Comparison of ENCODE assay signal across 9 cellular contexts in the genomic region with DNA sequence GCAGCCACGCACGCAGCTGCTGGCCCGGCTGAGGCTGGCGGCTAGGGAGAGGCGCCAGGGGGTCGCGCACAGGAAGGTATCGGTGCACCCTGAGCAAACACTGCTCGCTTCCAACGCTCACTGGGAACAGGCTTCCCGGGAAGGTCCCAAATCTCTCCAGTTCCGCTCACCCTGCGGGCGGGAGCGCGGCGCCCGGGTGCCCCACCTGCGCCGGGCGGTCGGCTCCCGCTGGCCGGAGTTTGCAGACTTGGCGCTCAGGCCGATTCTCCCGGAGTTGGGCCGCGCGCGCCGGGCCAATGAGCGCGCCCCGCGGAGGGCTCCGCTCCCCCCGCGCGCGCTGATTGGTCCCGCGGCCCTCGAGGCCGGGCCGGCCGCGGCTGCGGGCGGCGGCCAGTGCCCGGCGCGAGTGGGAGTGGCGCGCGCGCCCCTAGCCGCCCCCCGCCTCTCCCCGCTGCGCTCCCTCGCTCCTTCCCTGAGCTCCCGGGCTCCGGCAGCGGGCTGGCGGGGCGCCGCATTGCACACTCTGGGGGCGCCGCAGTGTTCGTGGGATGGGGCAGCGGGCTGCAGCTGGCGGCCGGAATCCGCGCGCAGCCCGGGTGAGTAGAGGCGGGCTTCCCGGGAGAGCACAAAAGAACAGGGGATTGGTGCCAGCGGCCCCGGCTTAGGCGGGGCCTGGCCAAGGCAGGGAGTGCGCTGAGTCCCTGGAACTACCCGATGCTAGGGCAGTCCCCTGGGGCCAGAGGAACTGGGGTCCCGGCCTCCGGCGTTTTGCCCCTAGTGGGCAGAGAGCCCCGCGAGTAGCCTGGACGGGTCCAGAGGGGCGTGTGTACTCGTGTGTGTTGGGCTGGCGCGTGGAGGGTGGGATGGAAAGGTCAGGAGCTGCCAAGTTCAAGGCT. TPM values are rescaled to one million over a fixed set of nuclear protein-coding genes. Genes with fewer than 3 reads are reported as not detected.
A peak's percentile ranks its signal among the peaks of the same experiment; 100 is the strongest.
DNase-seq lines count a peak whose midpoint lies in the region; ATAC-seq and TF ChIP-seq lines count a peak whose summit lies in the region.
"Had no signal": no experiment of that assay in that cellular context is flagged by ENCODE, and none has a peak within 500 bp of the region (broad histone marks: within the 10 kb centered on the region; RNA-seq: fewer than 3 reads in every experiment).

A gene with protein sequence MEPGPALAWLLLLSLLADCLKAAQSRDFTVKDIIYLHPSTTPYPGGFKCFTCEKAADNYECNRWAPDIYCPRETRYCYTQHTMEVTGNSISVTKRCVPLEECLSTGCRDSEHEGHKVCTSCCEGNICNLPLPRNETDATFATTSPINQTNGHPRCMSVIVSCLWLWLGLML (plus strand): TSS at position 461 of the 896 bp plus-strand sequence. CDS start 107,122 bp downstream, outside the sequence.

- H3K4me1 ChIP-seq in cardiac muscle cell (ENCODE audit: low read depth): no peaks in the 10 kb centered on the region

- TF ChIP-seq CTCF in cardiac muscle cell (IDR thresholded peaks at IDR 0.05; ENCODE audit: low read depth, low read length): no peak

- no peaks in the 10 kb centered on the region for H3K9me3 Mint-ChIP-seq in activated CD8-positive, alpha-beta memory T cell treated with anti-CD3 and anti-CD28 coated beads, Interleukin-2, amount 10 ng/mL, durations not matched to agents 7 days and 5 days (ENCODE audit: low read depth)
- H3K9me3 Mint-ChIP-seq in activated CD8-positive, alpha-beta T cell treated with anti-CD3 and anti-CD28 coated beads, Interleukin-2, amount 10 ng/mL, durations not matched to agents 7 days and 5 days (ENCODE audit: insufficient read depth): no peaks in the 10 kb centered on the region

- no peak within 1 kb of the TSS for H3K27ac Mint-ChIP-seq in activated CD8-positive, alpha-beta memory T cell treated with anti-CD3 and anti-CD28 coated beads, Interleukin-2, amount 10 ng/mL, durations not matched to agents 7 days and 5 days
- H3K27ac Mint-ChIP-seq in activated CD8-positive, alpha-beta T cell treated with anti-CD3 and anti-CD28 coated beads, Interleukin-2, amount 10 ng/mL, durations not matched to agents 7 days and 5 days: no peak within 1 kb of the TSS

- H3K4me3 ChIP-seq in cardiac muscle cell: peak within 1 kb of the TSS; percentile 95

- H3K36me3 Mint-ChIP-seq in activated CD8-positive, alpha-beta memory T cell treated with anti-CD3 and anti-CD28 coated beads, Interleukin-2, amount 10 ng/mL, durations not matched to agents 7 days and 5 days: no peaks in the 10 kb centered on the region
- no peaks in the 10 kb centered on the region for H3K36me3 Mint-ChIP-seq in activated CD8-positive, alpha-beta T cell treated with anti-CD3 and anti-CD28 coated beads, Interleukin-2, amount 10 ng/mL, durations not matched to agents 7 days and 5 days (ENCODE audit: low read depth)

- H3K36me3 ChIP-seq in cardiac muscle cell: no peaks in the 10 kb centered on the region

- H3K9me3 ChIP-seq in cardiac muscle cell (ENCODE audit: low read depth): no peaks in the 10 kb centered on the region

- H3K27ac ChIP-seq in cardiac muscle cell: peak within 1 kb of the TSS; percentile 74

- DNase-seq in activated CD8-positive, alpha-beta memory T cell treated with anti-CD3 and anti-CD28 coated beads, Interleukin-2, amount 10 ng/mL, durations not matched to agents 7 days and 5 days: no peak
- no peak for DNase-seq in activated CD8-positive, alpha-beta memory T cell treated with anti-CD3 and anti-CD28 coated beads for 24 hours
- DNase-seq in NCI-H2081 (lab: John Stamatoyannopoulos, UW) (peak; percentile 75 to 85), cardiac muscle cell (ENCODE audit: low read depth in 1 of 2, low spot score in 1 of 2) (peak; percentile 78 to 95), nucleus accumbens (lab: John Stamatoyannopoulos, UW) (peak in 49 of 56 donors; percentile 7 to 87 (median 62))
- no peak for DNase-seq in activated CD8-positive, alpha-beta T cell treated with anti-CD3 and anti-CD28 coated beads, Interleukin-2, amount 10 ng/mL, durations not matched to agents 7 days and 5 days
- DNase-seq: DND-41 had no signal

- CTCF ChIA-PET in activated CD8-positive, alpha-beta memory T cell treated with anti-CD3 and anti-CD28 coated beads, Interleukin-2, amount 10 ng/mL, durations not matched to agents 7 days and 5 days (lab: Charles Lee): no interaction called here
- CTCF ChIA-PET in activated CD8-positive, alpha-beta T cell treated with anti-CD3 and anti-CD28 coated beads, Interleukin-2, amount 10 ng/mL, durations not matched to agents 7 days and 5 days (lab: Charles Lee): no interaction called here

- ATAC-seq in activated CD8-positive, alpha-beta memory T cell treated with anti-CD3 and anti-CD28 coated beads, Interleukin-2, amount 10 ng/mL, durations not matched to agents 7 days and 5 days: no peak
- ATAC-seq in HG02852 (IDR thresholded peaks at IDR 0.05; ENCODE audit: unreplicated experiment): peak; percentile 83
- peak; percentile 33 for ATAC-seq in activated CD8-positive, alpha-beta T cell treated with anti-CD3 and anti-CD28 coated beads, Interleukin-2, amount 10 ng/mL, durations not matched to agents 7 days and 5 days
- ATAC-seq in GM18858 (IDR thresholded peaks at IDR 0.05; ENCODE audit: unreplicated experiment): no peak

- H3K27me3 Mint-ChIP-seq in activated CD8-positive, alpha-beta memory T cell treated with anti-CD3 and anti-CD28 coated beads, Interleukin-2, amount 10 ng/mL, durations not matched to agents 7 days and 5 days: peaks cover 62% of the 10 kb centered on the region
- H3K27me3 Mint-ChIP-seq in activated CD8-positive, alpha-beta T cell treated with anti-CD3 and anti-CD28 coated beads, Interleukin-2, amount 10 ng/mL, durations not matched to agents 7 days and 5 days (ENCODE audit: low read depth): peaks cover 48% of the 10 kb centered on the region

- POLR2A ChIA-PET in activated CD8-positive, alpha-beta T cell treated with anti-CD3 and anti-CD28 coated beads, Interleukin-2, amount 10 ng/mL, durations not matched to agents 7 days and 5 days (lab: Charles Lee): no interaction called here

- H3K4me3 Mint-ChIP-seq in activated CD8-positive, alpha-beta memory T cell treated with anti-CD3 and anti-CD28 coated beads, Interleukin-2, amount 10 ng/mL, durations not matched to agents 7 days and 5 days: peak within 1 kb of the TSS; percentile 10
- peak within 1 kb of the TSS; percentile 37 for H3K4me3 Mint-ChIP-seq in activated CD8-positive, alpha-beta T cell treated with anti-CD3 and anti-CD28 coated beads, Interleukin-2, amount 10 ng/mL, durations not matched to agents 7 days and 5 days

- no peaks in the 10 kb centered on the region for H3K27me3 ChIP-seq in cardiac muscle cell

- peaks cover 2% of the 10 kb centered on the region for H3K4me1 Mint-ChIP-seq in activated CD8-positive, alpha-beta memory T cell treated with anti-CD3 and anti-CD28 coated beads, Interleukin-2, amount 10 ng/mL, durations not matched to agents 7 days and 5 days
- no peaks in the 10 kb centered on the region for H3K4me1 Mint-ChIP-seq in activated CD8-positive, alpha-beta T cell treated with anti-CD3 and anti-CD28 coated beads, Interleukin-2, amount 10 ng/mL, durations not matched to agents 7 days and 5 days (ENCODE audit: low read depth)

RNA-seq across cellular contexts. Expression of the gene that starts here (rescaled TPM):
- total RNA-seq in activated CD8-positive, alpha-beta memory T cell treated with anti-CD3 and anti-CD28 coated beads, Interleukin-2, amount 10 ng/mL, durations not matched to agents 7 days and 5 days: not detected
- total RNA-seq in activated CD8-positive, alpha-beta T cell treated with anti-CD3 and anti-CD28 coated beads, Interleukin-2, amount 10 ng/mL, durations not matched to agents 7 days and 5 days: not detected
- total RNA-seq in cardiac muscle cell: 7.6 and 10.7 TPM in 2 replicates
- 5.8 and 7.4 TPM in 2 replicates for polyA plus RNA-seq in cardiac muscle cell

Comparison
In these comparisons a context has a peak if more than half of its experiments do, and no peak if none do; other contexts are left out.
1. Peak in ATAC-seq in activated CD8-positive, alpha-beta T cell treated with anti-CD3 and anti-CD28 coated beads, Interleukin-2, amount 10 ng/mL, durations not matched to agents 7 days and 5 days; RNA of the gene not detected or under 1 TPM.
2. DNase-seq: peak in NCI-H2081 (2 of 2), cardiac muscle cell (2 of 2) and nucleus accumbens (49 of 56); none in activated CD8-positive, alpha-beta memory T cell treated with anti-CD3 and anti-CD28 coated beads, Interleukin-2, amount 10 ng/mL, durations not matched to agents 7 days and 5 days (single experiment), activated CD8-positive, alpha-beta memory T cell treated with anti-CD3 and anti-CD28 coated beads for 24 hours (single experiment) and activated CD8-positive, alpha-beta T cell treated with anti-CD3 and anti-CD28 coated beads, Interleukin-2, amount 10 ng/mL, durations not matched to agents 7 days and 5 days (single experiment).